In genomic region chr5:134873987-134874830, GRCh38 we compare ENCODE assay signal across 8 cellular contexts. TPM values are rescaled to one million over a fixed set of nuclear protein-coding genes. Genes with fewer than 3 reads are reported as not detected.
A peak's percentile ranks its signal among the peaks of the same experiment; 100 is the strongest.
DNase-seq lines count a peak whose midpoint lies in the region; ATAC-seq and TF ChIP-seq lines count a peak whose summit lies in the region.

Gene TXNDC15 (plus strand): TSS chr5:134874371. CDS start chr5:134874428, 57 bp downstream.

- no peaks in the 10 kb centered on the region for H3K36me3 ChIP-seq in uterus

- ATAC-seq in HG02623 (IDR thresholded peaks at IDR 0.05; ENCODE audit: unreplicated experiment), result peak; percentile 71
- ATAC-seq in right cardiac atrium, result peak; percentile 97 to 98

- WGBS in right cardiac atrium, result 3% methylated on average over 79 of the region's 79 CpGs

- peak; percentile 92 for DNase-seq in GM12865 (ENCODE audit: low read depth)
- DNase-seq in NCI-H1105 treated with DMSO at 0.1 percent for 48 hours (lab: John Stamatoyannopoulos, UW), result peak; percentile 65
- peak; percentile 63 to 89 (median 74) for DNase-seq in T-helper 2 cell
- DNase-seq in right cardiac atrium, result peak; percentile 90 to 97 (median 96)
- peak; percentile 88 for DNase-seq in putamen (ENCODE audit: low spot score)
- DNase-seq in uterus, result peak; percentile 84 to 88

- TF ChIP-seq CTCF in GM12865 (IDR thresholded peaks at IDR 0.05; ENCODE audit: insufficient read depth, low read depth, low read length, missing control alignments) (no peak), uterus (IDR thresholded peaks at IDR 0.05) (peak in 1 of 4 experiments; percentile 9)

- peak within 1 kb of the TSS; percentile 95 for H3K4me3 ChIP-seq in GM12865 (ENCODE audit: low read depth, low read length)
- H3K4me3 ChIP-seq in right cardiac atrium (ENCODE audit: low read length), result peak within 1 kb of the TSS; percentile 78
- peak within 1 kb of the TSS; percentile 66 to 88 for H3K4me3 ChIP-seq in uterus

- H3K4me1 ChIP-seq in right cardiac atrium (ENCODE audit: control insufficient read depth, insufficient read depth, low read length), result peaks cover 3% of the 10 kb centered on the region
- peaks cover 0 to 9% of the 10 kb centered on the region in 2 donors for H3K4me1 ChIP-seq in uterus

- H3K9me3 ChIP-seq in right cardiac atrium (ENCODE audit: control insufficient read depth, low read length) (no peaks in the 10 kb centered on the region), uterus (no peaks in the 10 kb centered on the region)

- H3K27me3 ChIP-seq in right cardiac atrium (ENCODE audit: control insufficient read depth, insufficient read depth) (no peaks in the 10 kb centered on the region), uterus (no peaks in the 10 kb centered on the region)

- H3K27ac ChIP-seq in angular gyrus (ENCODE audit: low read depth, low read length), result peak within 1 kb of the TSS; percentile 98
- H3K27ac ChIP-seq in right cardiac atrium (ENCODE audit: low read length), result peak within 1 kb of the TSS; percentile 96
- peak within 1 kb of the TSS; percentile 91 to 93 for H3K27ac ChIP-seq in uterus

- TF ChIP-seq POLR2A in uterus (IDR thresholded peaks at IDR 0.05), result peak; percentile 44 to 66

- intact Hi-C loops in right cardiac atrium (cut with DNase I) (no loop called here), uterus (cut with DNase I; ENCODE audit: low total_unique reads) (no loop called here)

RNA-seq across cellular contexts. Expression of gene TXNDC15, which starts in this region (rescaled TPM):
- total RNA-seq in right cardiac atrium (10 to 100 TPM; 59.5 to 77.0 (median 70.7) TPM), uterus (100 to 1,000 TPM in 2 of 4 donors, 10 to 100 TPM in 2; 53.5 to 175 (median 113) TPM)
- polyA plus RNA-seq in right cardiac atrium, result 53.8 TPM

Comparison
In these comparisons a context has a peak if more than half of its experiments do, and no peak if none do; other contexts are left out.
1. Peak in every context shown above with its lines: DNase-seq, ATAC-seq, H3K4me3 ChIP-seq and H3K27ac ChIP-seq.